8 cellular contexts compared by ENCODE assay signal in the genomic region with DNA sequence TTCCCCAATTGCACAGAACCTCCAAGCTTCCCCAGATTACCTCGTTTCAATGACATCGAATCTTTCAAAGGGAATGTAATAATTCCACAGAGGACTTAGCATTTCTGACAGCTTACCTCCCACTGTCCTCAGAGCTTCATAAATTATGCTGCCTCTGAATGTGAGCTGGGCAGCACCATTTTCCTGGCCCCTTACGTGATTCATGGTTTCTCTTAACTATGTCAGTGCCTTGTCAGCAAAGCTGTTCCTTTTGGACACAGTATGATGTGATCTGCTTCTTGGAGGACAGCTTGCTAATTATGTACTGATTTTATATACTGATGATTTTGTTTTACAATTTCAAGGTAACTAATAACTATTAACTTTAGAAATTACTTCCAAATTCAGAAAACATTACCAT. TPM values are rescaled to one million over a fixed set of nuclear protein-coding genes. Genes with fewer than 3 reads are reported as not detected.
DNase-seq lines count a peak whose midpoint lies in the region; ATAC-seq and TF ChIP-seq lines count a peak whose summit lies in the region.

No MANE protein-coding gene starts in this region.

- H3K4me1 ChIP-seq in SK-N-SH (ENCODE audit: control insufficient read depth in 1 of 2, insufficient read depth in 2 of 2, low read depth in 1 of 2, low read length in 1 of 2) (peaks cover 5 to 16% of the 10 kb centered on the region in 2 experiments), prostate gland (replicated peaks) (peaks cover 9% of the 10 kb centered on the region)

- TF ChIP-seq RAD21 in SK-N-SH (IDR thresholded peaks at IDR 0.05; ENCODE audit: low read length): no peak

- no peaks in the 10 kb centered on the region for H3K9me2 ChIP-seq in SK-N-SH

- peak overlapping the region; percentile 73 for H3K4me2 ChIP-seq in SK-N-SH

- H3K27ac ChIP-seq in SK-N-SH (ENCODE audit: low read depth in 2 of 2, low read length in 1 of 2) (peak overlapping the region; percentile 68 to 89), prostate gland (peak overlapping the region; percentile 74 to 79)

- H4K20me1 ChIP-seq in SK-N-SH (ENCODE audit: insufficient read depth): no peaks in the 10 kb centered on the region

- H3K36me3 ChIP-seq in SK-N-SH (replicated peaks in 1 of 2; ENCODE audit: control insufficient read depth in 1 of 2, insufficient read depth in 2 of 2, low read length in 1 of 2): no peaks in the 10 kb centered on the region
- no peaks in the 10 kb centered on the region for H3K36me3 ChIP-seq in prostate gland

- CTCF ChIA-PET in SK-N-SH (lab: Yijun Ruan, JAX): interaction anchor here (0.9 to 1.5 kb wide), 4 partner anchors 16 to 60 kb away, joined by 3 to 6 read pairs (median 4); partner anchors contain the start of gene SSBP2

- POLR2A ChIA-PET in SK-N-SH (lab: Yijun Ruan, JAX): interaction anchor here (1.0 to 1.2 kb wide), 2 partner anchors 10 to 27 kb away, joined by 3 to 4 read pairs; partner anchors contain the start of gene SSBP2

- peak overlapping the region; percentile 54; the same call in 1 of the 2 replicates for H3K9ac ChIP-seq in SK-N-SH

- TF ChIP-seq POLR2A in prostate gland (IDR thresholded peaks at IDR 0.05): no peak

- no peak for DNase-seq in SK-N-SH
- DNase-seq in fibroblast of gingiva (ENCODE audit: low read depth): peak; percentile 20
- DNase-seq in prostate gland (ENCODE audit: low spot score): no peak
- no peak for DNase-seq in HuH-7 (ENCODE audit: low spot score)
- DNase-seq in stimulated activated CD4-positive, alpha-beta T cell treated with anti-CD3 and anti-CD28 coated beads, Interleukin-2, amount 100 ng/mL, for 24 hours: no peak
- DNase-seq in D341Med (ENCODE audit: low spot score): no peak

- H3K4me3 ChIP-seq in SK-N-SH (ENCODE audit: low read depth in 2 of 2, low read length in 1 of 2) (peak overlapping the region; percentile 31 to 48), prostate gland (peak overlapping the region in 1 of 2 donors; percentile 10)

- no peak for TF ChIP-seq CTCF in SK-N-SH (IDR thresholded peaks at IDR 0.05)
- TF ChIP-seq CTCF in prostate gland (IDR thresholded peaks at IDR 0.05): no peak

- WGBS in SK-N-SH (ENCODE audit: low lambda C conversion rate): 39% methylated on average over 3 of the region's 3 CpGs
- WGBS in prostate gland: 8% methylated on average over 3 of the region's 3 CpGs

- intact Hi-C loops in prostate gland (cut with DNase I): no loop called here

- ATAC-seq in GM18861 (IDR thresholded peaks at IDR 0.05; ENCODE audit: unreplicated experiment) (peak; percentile 11), GM19455 (IDR thresholded peaks at IDR 0.05; ENCODE audit: unreplicated experiment) (no peak)

- no peak for TF ChIP-seq EP300 in SK-N-SH (IDR thresholded peaks at IDR 0.05; ENCODE audit: borderline replicate concordance in 1 of 2, low read depth in 1 of 2, low read length in 1 of 2)

- H2AFZ ChIP-seq in SK-N-SH (ENCODE audit: low read depth): peak overlapping the region; percentile 99

- H3K79me2 ChIP-seq in SK-N-SH (ENCODE audit: insufficient read depth): no peaks in the 10 kb centered on the region

- H3K9me3 ChIP-seq in SK-N-SH: no peaks in the 10 kb centered on the region
- H3K9me3 ChIP-seq in prostate gland: no peaks in the 10 kb centered on the region

- H3K27me3 ChIP-seq in SK-N-SH (ENCODE audit: insufficient read depth): no peaks in the 10 kb centered on the region
- no peaks in the 10 kb centered on the region for H3K27me3 ChIP-seq in prostate gland (replicated peaks; ENCODE audit: insufficient read depth)

- no peaks in the 10 kb centered on the region for H3F3A ChIP-seq in SK-N-SH (replicated peaks; ENCODE audit: insufficient read depth)

TF ChIP-seq in SK-N-SH, 30 proteins besides CTCF, POLR2A, EP300 and RAD21:
- no peak; the same call in 1 of the 2 replicates for TF ChIP-seq POLR2AphosphoS5 (IDR thresholded peaks at IDR 0.05; ENCODE audit: low read depth, low read length)
- TF ChIP-seq PBX3 (IDR thresholded peaks at IDR 0.05): peak; percentile 74
- peak; percentile 21; the same call in 1 of the 2 replicates for TF ChIP-seq JUND (IDR thresholded peaks at IDR 0.05)
- no peak for TF ChIP-seq RCOR1 (IDR thresholded peaks at IDR 0.05; ENCODE audit: low read length)
- TF ChIP-seq TCF12 (IDR thresholded peaks at IDR 0.05): peak; percentile 37; the same call in 1 of the 2 replicates

RNA-seq across cellular contexts. Expression of gene SSBP2, which starts 27.7 kb away (rescaled TPM):
- polyA plus RNA-seq in SK-N-SH (2012; rRNA removed): 35.3 and 52.2 TPM in 2 replicates
- 39.7 and 44.1 TPM in 2 replicates for polyA plus RNA-seq in SK-N-SH (2012; cell fraction: cytosol; rRNA removed)
- 30.8 and 42.2 TPM in 2 replicates for polyA plus RNA-seq in SK-N-SH (2012; cell fraction: nucleus; rRNA removed)
- 10 to 100 TPM; 25.1 to 26.9 TPM for total RNA-seq in prostate gland
